Comparison of ENCODE assay signal across 9 cellular contexts in genomic region chr1:50422946-50423669, GRCh38. TPM values are rescaled to one million over a fixed set of nuclear protein-coding genes. Genes with fewer than 3 reads are reported as not detected.
DNase-seq lines count a peak whose midpoint lies in the region; ATAC-seq and TF ChIP-seq lines count a peak whose summit lies in the region.
"Had no signal": no experiment of that assay in that cellular context is flagged by ENCODE, and none has a peak within 500 bp of the region (broad histone marks: within the 10 kb centered on the region; RNA-seq: fewer than 3 reads in every experiment).

Gene DMRTA2 (minus strand): TSS chr1:50423443. CDS start chr1:50421536, 1,907 bp downstream.

- no peaks in the 10 kb centered on the region for H3K9me3 Mint-ChIP-seq in activated naive CD8-positive, alpha-beta T cell treated with anti-CD3 and anti-CD28 coated beads, Interleukin-2, amount 10 ng/mL, durations not matched to agents 7 days and 5 days
- no peaks in the 10 kb centered on the region for H3K9me3 Mint-ChIP-seq in stimulated activated naive CD8-positive, alpha-beta T cell treated with anti-CD3 and anti-CD28 coated beads, Interleukin-15, amount 100 ng/mL, for 72 hours

- TF ChIP-seq CTCF in GM10266 (IDR thresholded peaks at IDR 0.05; ENCODE audit: control insufficient read depth, insufficient read depth, low read depth, missing control alignments) = no peak

- peak within 1 kb of the TSS; percentile 36 for H3K27ac Mint-ChIP-seq in activated naive CD8-positive, alpha-beta T cell treated with anti-CD3 and anti-CD28 coated beads, Interleukin-2, amount 10 ng/mL, durations not matched to agents 7 days and 5 days
- H3K27ac Mint-ChIP-seq in stimulated activated naive CD8-positive, alpha-beta T cell treated with anti-CD3 and anti-CD28 coated beads, Interleukin-15, amount 100 ng/mL, for 72 hours = peak within 1 kb of the TSS in 1 of 2 donors; percentile 72

- H3K4me1 Mint-ChIP-seq in activated naive CD8-positive, alpha-beta T cell treated with anti-CD3 and anti-CD28 coated beads, Interleukin-2, amount 10 ng/mL, durations not matched to agents 7 days and 5 days = peaks cover 40% of the 10 kb centered on the region
- peaks cover 87% of the 10 kb centered on the region for H3K4me1 Mint-ChIP-seq in stimulated activated naive CD8-positive, alpha-beta T cell treated with anti-CD3 and anti-CD28 coated beads, Interleukin-15, amount 100 ng/mL, for 72 hours

- peaks cover 2% of the 10 kb centered on the region for H3K36me3 Mint-ChIP-seq in activated naive CD8-positive, alpha-beta T cell treated with anti-CD3 and anti-CD28 coated beads, Interleukin-2, amount 10 ng/mL, durations not matched to agents 7 days and 5 days

- ATAC-seq in activated naive CD8-positive, alpha-beta T cell treated with anti-CD3 and anti-CD28 coated beads, Interleukin-2, amount 10 ng/mL, durations not matched to agents 7 days and 5 days (ENCODE audit: low read depth) = no peak
- ATAC-seq in stimulated activated naive CD8-positive, alpha-beta T cell treated with anti-CD3 and anti-CD28 coated beads, Interleukin-15, amount 100 ng/mL, for 72 hours = peak; percentile 31
- ATAC-seq in GM19452 (IDR thresholded peaks at IDR 0.05; ENCODE audit: unreplicated experiment) (no peak), GM19035 (IDR thresholded peaks at IDR 0.05; ENCODE audit: unreplicated experiment) (no peak)

- peak; percentile 67 for DNase-seq in GM10266 (ENCODE audit: extremely low spot score)
- DNase-seq in NCI-H1417 treated with DMSO at 0.1 percent for 48 hours (lab: John Stamatoyannopoulos, UW) = peak; percentile 35
- peak; percentile 47 for DNase-seq in activated naive CD8-positive, alpha-beta T cell treated with anti-CD3 and anti-CD28 coated beads, Interleukin-2, amount 10 ng/mL, durations not matched to agents 7 days and 5 days
- DNase-seq in iPS-NIHi11 (ENCODE audit: low spot score) = peak; percentile 91
- DNase-seq in stimulated activated naive CD8-positive, alpha-beta T cell treated with anti-CD3 and anti-CD28 coated beads, Interleukin-15, amount 100 ng/mL, for 72 hours = peak in 1 of 2 donors; percentile 20
- DNase-seq in NK-92 treated with Interleukin-12 subunit alpha and Interleukin-12 subunit beta, amount 100 ng/mL, for 24 hours (lab: John Stamatoyannopoulos, UW) = no peak

- peaks cover 83% of the 10 kb centered on the region for H3K27me3 Mint-ChIP-seq in activated naive CD8-positive, alpha-beta T cell treated with anti-CD3 and anti-CD28 coated beads, Interleukin-2, amount 10 ng/mL, durations not matched to agents 7 days and 5 days
- H3K27me3 Mint-ChIP-seq in stimulated activated naive CD8-positive, alpha-beta T cell treated with anti-CD3 and anti-CD28 coated beads, Interleukin-15, amount 100 ng/mL, for 72 hours = peaks cover 95% of the 10 kb centered on the region

- peak within 1 kb of the TSS; percentile 83 for H3K4me3 Mint-ChIP-seq in activated naive CD8-positive, alpha-beta T cell treated with anti-CD3 and anti-CD28 coated beads, Interleukin-2, amount 10 ng/mL, durations not matched to agents 7 days and 5 days
- H3K4me3 Mint-ChIP-seq in stimulated activated naive CD8-positive, alpha-beta T cell treated with anti-CD3 and anti-CD28 coated beads, Interleukin-15, amount 100 ng/mL, for 72 hours = peak within 1 kb of the TSS; percentile 80 to 89

- POLR2A ChIA-PET in activated naive CD8-positive, alpha-beta T cell treated with anti-CD3 and anti-CD28 coated beads, Interleukin-2, amount 10 ng/mL, durations not matched to agents 7 days and 5 days (lab: Charles Lee) = no interaction called here

RNA-seq across cellular contexts. Expression of gene DMRTA2, which starts in this region (rescaled TPM):
- total RNA-seq in activated naive CD8-positive, alpha-beta T cell treated with anti-CD3 and anti-CD28 coated beads, Interleukin-2, amount 10 ng/mL, durations not matched to agents 7 days and 5 days = not detected
- total RNA-seq: pulmonary artery endothelial cell had no signal

Comparison
In these comparisons a context has a peak if more than half of its experiments do, and no peak if none do; other contexts are left out.
1. Peak in DNase-seq in activated naive CD8-positive, alpha-beta T cell treated with anti-CD3 and anti-CD28 coated beads, Interleukin-2, amount 10 ng/mL, durations not matched to agents 7 days and 5 days; RNA of the gene not detected or under 1 TPM.